Comparison of ENCODE assay signal across 15 cellular contexts in genomic region chr13:113875429-113875815, GRCh38. TPM values are rescaled to one million over a fixed set of nuclear protein-coding genes. Genes with fewer than 3 reads are reported as not detected.
DNase-seq lines count a peak whose midpoint lies in the region; ATAC-seq and TF ChIP-seq lines count a peak whose summit lies in the region.
"Had no signal": no experiment of that assay in that cellular context is flagged by ENCODE, and none has a peak within 500 bp of the region (broad histone marks: within the 10 kb centered on the region; RNA-seq: fewer than 3 reads in every experiment).

No MANE protein-coding gene starts in this region.

- H3K9me3 Mint-ChIP-seq in immature natural killer cell, result peaks cover 14 to 18% (median 15%) of the 10 kb centered on the region in 6 donors
- no peaks in the 10 kb centered on the region for H3K9me3 Mint-ChIP-seq in stimulated activated effector memory CD8-positive, alpha-beta T cell treated with anti-CD3 and anti-CD28 coated beads, Interleukin-12 subunit alpha, Interleukin-12 subunit beta, amount 100 ng/mL, for 72 hours
- no peaks in the 10 kb centered on the region for H3K9me3 Mint-ChIP-seq in activated CD4-positive, alpha-beta T cell treated with anti-CD3 and anti-CD28 coated beads, Interleukin-2, amount 10 ng/mL, durations not matched to agents 7 days and 5 days
- H3K9me3 Mint-ChIP-seq: H9, IgD-negative memory B cell had no signal

- no peaks in the 10 kb centered on the region; the same call in 1 of the 2 replicates for H3K27me3 ChIP-seq in Panc1 (ENCODE audit: control insufficient read depth, insufficient read depth, low read length)
- peaks cover 2% of the 10 kb centered on the region for H3K27me3 ChIP-seq in brain microvascular endothelial cell (replicated peaks)

- H3K36me3 Mint-ChIP-seq in immature natural killer cell, result peaks cover 0 to 3% (median 0%) of the 10 kb centered on the region in 3 donors
- peaks cover 20% of the 10 kb centered on the region for H3K36me3 Mint-ChIP-seq in stimulated activated effector memory CD8-positive, alpha-beta T cell treated with anti-CD3 and anti-CD28 coated beads, Interleukin-12 subunit alpha, Interleukin-12 subunit beta, amount 100 ng/mL, for 72 hours
- no peaks in the 10 kb centered on the region for H3K36me3 Mint-ChIP-seq in activated CD4-positive, alpha-beta T cell treated with anti-CD3 and anti-CD28 coated beads, Interleukin-2, amount 10 ng/mL, durations not matched to agents 7 days and 5 days (ENCODE audit: low read depth)

- no peaks in the 10 kb centered on the region for H3K36me3 ChIP-seq in Panc1 (ENCODE audit: control insufficient read depth, insufficient read depth, low read length)
- no peaks in the 10 kb centered on the region for H3K36me3 ChIP-seq in brain microvascular endothelial cell (replicated peaks)

- H3K9me3 ChIP-seq in Panc1 (ENCODE audit: control insufficient read depth, insufficient read depth, low read depth, low read length), result no peaks in the 10 kb centered on the region
- H3K9me3 ChIP-seq: A549 had no signal

- H3K4me3 Mint-ChIP-seq in immature natural killer cell, result peak overlapping the region in 4 of 5 donors; percentile 41 to 84 (median 81)
- peak overlapping the region; percentile 34 for H3K4me3 Mint-ChIP-seq in stimulated activated effector memory CD8-positive, alpha-beta T cell treated with anti-CD3 and anti-CD28 coated beads, Interleukin-12 subunit alpha, Interleukin-12 subunit beta, amount 100 ng/mL, for 72 hours
- H3K4me3 Mint-ChIP-seq in activated CD4-positive, alpha-beta T cell treated with anti-CD3 and anti-CD28 coated beads, Interleukin-2, amount 10 ng/mL, durations not matched to agents 7 days and 5 days, result no peak overlapping the region
- H3K4me3 Mint-ChIP-seq: H9 had no signal

- H3K4me3 ChIP-seq in Panc1 (ENCODE audit: low read depth in 2 of 2, low read length in 2 of 2) (no peak overlapping the region), brain microvascular endothelial cell (ENCODE audit: low read depth, low read length) (no peak overlapping the region)
- H3K4me3 ChIP-seq: A549 had no signal

- peaks cover 27 to 30% of the 10 kb centered on the region in 2 donors for H3K4me1 Mint-ChIP-seq in immature natural killer cell
- H3K4me1 Mint-ChIP-seq in stimulated activated effector memory CD8-positive, alpha-beta T cell treated with anti-CD3 and anti-CD28 coated beads, Interleukin-12 subunit alpha, Interleukin-12 subunit beta, amount 100 ng/mL, for 72 hours, result peaks cover 26% of the 10 kb centered on the region
- H3K4me1 Mint-ChIP-seq in activated CD4-positive, alpha-beta T cell treated with anti-CD3 and anti-CD28 coated beads, Interleukin-2, amount 10 ng/mL, durations not matched to agents 7 days and 5 days, result peaks cover 2% of the 10 kb centered on the region

- H3K4me1 ChIP-seq in Panc1 (ENCODE audit: control insufficient read depth, insufficient read depth, low read length), result no peaks in the 10 kb centered on the region
- H3K4me1 ChIP-seq: A549 had no signal

- ATAC-seq in Right ventricle myocardium superior (ENCODE audit: poor library complexity) (no peak), Panc1 (peak; percentile 45; the same call in 1 of the 2 replicates)
- peak; percentile 19 for ATAC-seq in stimulated activated effector memory CD8-positive, alpha-beta T cell treated with anti-CD3 and anti-CD28 coated beads, Interleukin-12 subunit alpha, Interleukin-12 subunit beta, amount 100 ng/mL, for 72 hours
- ATAC-seq: A549 had no signal

- peaks cover 43 to 86% (median 71%) of the 10 kb centered on the region in 3 donors for H3K27me3 Mint-ChIP-seq in immature natural killer cell (ENCODE audit: low read depth in 3 of 3)
- peaks cover 25% of the 10 kb centered on the region for H3K27me3 Mint-ChIP-seq in activated CD4-positive, alpha-beta T cell treated with anti-CD3 and anti-CD28 coated beads, Interleukin-2, amount 10 ng/mL, durations not matched to agents 7 days and 5 days

- peak overlapping the region; percentile 91 to 99 (median 96) for H3K27ac Mint-ChIP-seq in immature natural killer cell
- peak overlapping the region; percentile 96 for H3K27ac Mint-ChIP-seq in stimulated activated effector memory CD8-positive, alpha-beta T cell treated with anti-CD3 and anti-CD28 coated beads, Interleukin-12 subunit alpha, Interleukin-12 subunit beta, amount 100 ng/mL, for 72 hours
- no peak overlapping the region for H3K27ac Mint-ChIP-seq in activated CD4-positive, alpha-beta T cell treated with anti-CD3 and anti-CD28 coated beads, Interleukin-2, amount 10 ng/mL, durations not matched to agents 7 days and 5 days
- H3K27ac Mint-ChIP-seq: H9 had no signal

- no TSS peak for BruUV-seq in Panc1 (replicated peaks; lab: Mats Ljungman, UMichigan)

- DNase-seq in cardiac septum (ENCODE audit: low spot score) (peak; percentile 39), Right ventricle myocardium superior (no peak), Panc1 (ENCODE audit: low read depth, low spot score) (no peak), immature natural killer cell (no peak), brain microvascular endothelial cell (no peak), ureter (ENCODE audit: low spot score) (no peak)
- peak in 1 of 2 donors; percentile 45 for DNase-seq in stimulated activated effector memory CD8-positive, alpha-beta T cell treated with anti-CD3 and anti-CD28 coated beads, Interleukin-12 subunit alpha, Interleukin-12 subunit beta, amount 100 ng/mL, for 72 hours (ENCODE audit: low spot score in 2 of 2)
- no peak for DNase-seq in activated CD4-positive, alpha-beta T cell treated with anti-CD3 and anti-CD28 coated beads, Interleukin-2, amount 10 ng/mL, durations not matched to agents 7 days and 5 days
- DNase-seq: DMS 273 treated with DMSO at 0.1 percent for 48 hours, H9, NCI-H1417, NCI-H1930, NCI-H510A treated with DMSO at 0.1 percent for 48 hours had no signal

- H3K27ac ChIP-seq in Panc1 (ENCODE audit: low read length) (no peak overlapping the region), brain microvascular endothelial cell (no peak overlapping the region)
- H3K27ac ChIP-seq: A549 had no signal

- in situ Hi-C loops in Panc1 (cut with HindIII; ENCODE audit: low pct_unique_long_range_greater_than_20kb, low sequenced_read_pairs) (no loop called here), brain microvascular endothelial cell (cut with HindIII; ENCODE audit: low pct_ligation_motif_present, low sequenced_read_pairs) (no loop called here)

- CTCF ChIA-PET in Panc1 (lab: Charles Lee), result no interaction called here
- CTCF ChIA-PET in activated CD4-positive, alpha-beta T cell treated with anti-CD3 and anti-CD28 coated beads, Interleukin-2, amount 10 ng/mL, durations not matched to agents 7 days and 5 days (lab: Charles Lee), result interaction anchor here (0.6 kb wide), 1 partner anchor 56 kb away, joined by 3 read pairs; no protein-coding TSS in a partner anchor

- TF ChIP-seq CTCF in Panc1 (IDR thresholded peaks at IDR 0.05) (no peak), brain microvascular endothelial cell (IDR thresholded peaks at IDR 0.05; ENCODE audit: low read depth, low read length, missing control alignments) (no peak)

- POLR2A ChIA-PET in Panc1 (lab: Charles Lee), result no interaction called here
- POLR2A ChIA-PET in activated CD4-positive, alpha-beta T cell treated with anti-CD3 and anti-CD28 coated beads, Interleukin-2, amount 10 ng/mL, durations not matched to agents 7 days and 5 days (lab: Charles Lee), result no interaction called here

- intact Hi-C loops in cardiac septum (cut with DNase I) (no loop called here), Right ventricle myocardium superior (cut with DNase I) (no loop called here), Panc1 (cut with micrococcal nuclease; ENCODE audit: unreplicated experiment) (no loop called here)

RNA-seq across cellular contexts. Expression of gene GAS6, which starts 11.5 kb away (rescaled TPM):
- total RNA-seq in cardiac septum, result 201 TPM
- total RNA-seq in Right ventricle myocardium superior, result 181 TPM
- total RNA-seq in Panc1 (2021; ENCODE audit: unreplicated experiment), result 28.1 TPM
- polyA plus RNA-seq in Panc1 (2012; ENCODE audit: insufficient read length), result 27.9 TPM
- polyA plus RNA-seq in immature natural killer cell, result 1 to 10 TPM in 2 of 3 donors, not detected in 1; 1.0 to 1.2 TPM
- under 1 TPM; 0.82 to 0.92 TPM for total RNA-seq in activated CD4-positive, alpha-beta T cell treated with anti-CD3 and anti-CD28 coated beads, Interleukin-2, amount 10 ng/mL, durations not matched to agents 7 days and 5 days
- 68.1 TPM for total RNA-seq in ureter

Comparison
In these comparisons a context has a peak if more than half of its experiments do, and no peak if none do; other contexts are left out.
1. RNA of gene GAS6, which starts 11.5 kb away (total RNA-seq): 201 TPM in cardiac septum (single experiment), 181 TPM in Right ventricle myocardium superior (single experiment), 68.1 TPM in ureter (single experiment) and 28.1 TPM in Panc1 (single experiment); 0.82 to 0.92 TPM in activated CD4-positive, alpha-beta T cell treated with anti-CD3 and anti-CD28 coated beads, Interleukin-2, amount 10 ng/mL, durations not matched to agents 7 days and 5 days; every median in the first group is over 10 times any median in the second.